In genomic region chrX:23825675-23826074, GRCh38 we compare ENCODE assay signal across 21 cellular contexts.
"Had no signal": no experiment of that assay in that cellular context is flagged by ENCODE, and none has a peak within 500 bp of the region (broad histone marks: within the 10 kb centered on the region; RNA-seq: fewer than 3 reads in every experiment).

No MANE protein-coding gene starts in this region.

- ATAC-seq: activated T-helper 17 cell treated with anti-CD3 and anti-CD28 coated beads, Interleukin-2, amount 50 U/mL, for 72 hours; T-helper 17 cell had no signal

- DNase-seq: activated B cell treated with CpG ODN at 0.5 μM for 24 hours; activated CD4-positive, alpha-beta T cell treated with anti-CD3 and anti-CD28 coated beads for 1 hour; activated CD4-positive, alpha-beta T cell treated with anti-CD3 and anti-CD28 coated beads, Interleukin-2, amount 10 ng/mL, durations not matched to agents 24 days and 14 days; activated CD4-positive, alpha-beta T cell treated with anti-CD3 and anti-CD28 coated beads, Interleukin-2, amount 50 U/mL, for 48 hours; activated CD8-positive, alpha-beta memory T cell treated with anti-CD3 and anti-CD28 coated beads for 24 hours; activated gamma-delta T cell; activated naive CD4-positive, alpha-beta T cell treated with anti-CD3 and anti-CD28 coated beads for 36 hours; activated T-cell treated with anti-CD3 and anti-CD28 coated beads, Interleukin-2, amount 50 U/mL, for 48 hours; amygdala; cortex of kidney; MM.1S; NCI-H1105 treated with DMSO at 0.1 percent for 48 hours; NCI-H1436 treated with DMSO at 0.1 percent for 48 hours; NCI-H187; NCI-H2081 treated with DMSO at 0.1 percent for 48 hours; NCI-H446; NCI-H524; SIG-M5; T-helper 17 cell; T-helper 9 cell had no signal
